30 cellular contexts compared by ENCODE assay signal in the genomic region with DNA sequence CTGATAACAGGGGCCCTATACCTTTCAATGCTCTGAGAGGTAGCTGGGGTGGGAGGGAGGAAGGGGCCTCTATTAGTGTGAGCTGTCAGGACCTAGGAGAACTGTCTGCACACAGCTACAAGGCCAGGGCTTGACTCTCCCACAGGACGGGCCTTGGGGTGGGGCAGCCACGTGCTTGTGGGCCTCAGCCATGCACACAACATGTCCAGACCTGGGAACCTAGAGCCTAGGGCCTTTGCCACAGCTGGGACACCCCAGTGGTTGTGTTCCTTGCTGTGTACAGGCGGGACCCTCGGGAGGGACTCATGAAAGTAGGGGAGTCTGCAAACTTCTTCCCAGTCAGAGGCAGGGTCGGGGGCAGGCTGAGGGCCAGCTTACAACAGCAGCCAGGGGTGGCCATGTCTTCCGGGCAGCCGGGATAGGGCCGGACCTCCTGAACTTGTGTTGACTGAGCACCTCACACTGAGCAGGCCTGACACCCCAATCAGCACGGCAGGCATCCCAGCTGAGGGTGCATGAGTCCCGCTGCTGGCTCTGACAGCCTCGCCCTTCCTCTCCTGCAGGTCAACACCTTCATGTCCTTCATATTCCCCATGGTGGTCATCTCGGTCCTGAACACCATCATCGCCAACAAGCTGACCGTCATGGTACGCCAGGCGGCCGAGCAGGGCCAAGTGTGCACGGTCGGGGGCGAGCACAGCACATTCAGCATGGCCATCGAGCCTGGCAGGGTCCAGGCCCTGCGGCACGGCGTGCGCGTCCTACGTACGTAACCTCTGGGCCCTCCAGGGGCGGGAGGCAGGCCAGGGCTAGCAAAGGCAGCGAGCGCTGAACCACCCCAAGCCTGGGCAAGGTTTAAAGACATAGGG. TPM values are rescaled to one million over a fixed set of nuclear protein-coding genes. Genes with fewer than 3 reads are reported as not detected.
DNase-seq lines count a peak whose midpoint lies in the region; ATAC-seq, FAIRE-seq and TF ChIP-seq lines count a peak whose summit lies in the region.
"Had no signal": no experiment of that assay in that cellular context is flagged by ENCODE, and none has a peak within 500 bp of the region (broad histone marks: within the 10 kb centered on the region; RNA-seq: fewer than 3 reads in every experiment).

No MANE protein-coding gene starts in this region.

- no peak overlapping the region for H3K27ac Mint-ChIP-seq in chondrocyte (ENCODE audit: unreplicated experiment)
- H3K27ac Mint-ChIP-seq in stimulated activated naive CD8-positive, alpha-beta T cell treated with anti-CD3 and anti-CD28 coated beads, Interleukin-15, amount 100 ng/mL, for 72 hours = no peak overlapping the region
- H3K27ac Mint-ChIP-seq: activated CD4-positive, alpha-beta memory T cell treated with anti-CD3 and anti-CD28 coated beads, Interleukin-2, amount 10 ng/mL, durations not matched to agents 7 days and 5 days; CD4-positive, alpha-beta memory T cell; immature natural killer cell; stimulated activated naive B cell treated with anti-CD40 and anti-IgM and Interleukin-4, amounts not matched to agents 10 μg/mL and 1 μg/mL and 100 μg/mL, for 72 hours had no signal

- H3K9ac ChIP-seq in kidney (ENCODE audit: low read length in 2 of 2) = no peak overlapping the region

- H3K4me1 ChIP-seq in kidney (ENCODE audit: control insufficient read depth in 1 of 2, insufficient read depth in 1 of 2, low read depth in 1 of 2, low read length in 2 of 2) = peaks cover 0 to 2% of the 10 kb centered on the region in 2 donors

- H3K27ac ChIP-seq in kidney (ENCODE audit: low read depth in 2 of 2, low read length in 2 of 2) = no peak overlapping the region
- H3K27ac ChIP-seq: A549 had no signal

- ATAC-seq in stimulated activated naive CD8-positive, alpha-beta T cell treated with anti-CD3 and anti-CD28 coated beads, Interleukin-15, amount 100 ng/mL, for 72 hours = peak; percentile 45
- ATAC-seq: gastroesophageal sphincter; GM12878; naive thymus-derived CD8-positive, alpha-beta T cell; SK-N-SH treated with all-trans-retinoic acid at 6 μM for 48 hours; stimulated activated naive B cell treated with anti-CD40 and anti-IgM and Interleukin-4, amounts not matched to agents 10 μg/mL and 1 μg/mL and 100 μg/mL, for 72 hours had no signal

- DNase-seq in activated effector memory CD4-positive, alpha-beta T cell treated with anti-CD3 and anti-CD28 coated beads, Interleukin-2, amount 50 U/mL, for 16 hours = peak; percentile 58
- no peak for DNase-seq in activated effector memory CD4-positive, alpha-beta T cell treated with Interleukin-2 at 50 U/mL for 16 hours
- peak; percentile 86 for DNase-seq in chondrocyte (ENCODE audit: low spot score)
- peak; percentile 55 for DNase-seq in kidney
- no peak for DNase-seq in stimulated activated naive CD8-positive, alpha-beta T cell treated with anti-CD3 and anti-CD28 coated beads, Interleukin-15, amount 100 ng/mL, for 72 hours
- no peak for DNase-seq in GM19238 (ENCODE audit: insufficient read length, low spot score)
- no peak for DNase-seq in RCC 7860 (ENCODE audit: low spot score)
- no peak for DNase-seq in SIG-M5 treated with dmso at 0.1 percent for 504 hours (lab: John Stamatoyannopoulos, UW; ENCODE audit: unreplicated experiment)
- DNase-seq: activated CD4-positive, alpha-beta memory T cell treated with anti-CD3 and anti-CD28 coated beads, Interleukin-2, amount 10 ng/mL, durations not matched to agents 7 days and 5 days; activated CD4-positive, alpha-beta T cell treated with anti-CD3 and anti-CD28 coated beads for 1 hour; activated gamma-delta T cell; AML-193; CD4-positive, alpha-beta memory T cell; hypothalamus; immature natural killer cell; NCI-H1092 treated with DMSO at 0.1 percent for 48 hours; NCI-H187 treated with DMSO at 0.1 percent for 48 hours; NCI-H2227 treated with DMSO at 0.1 percent for 48 hours; NCI-H748 treated with DMSO at 0.1 percent for 48 hours; RPMI8226; stimulated activated CD4-positive, alpha-beta T cell treated with anti-CD3 and anti-CD28 coated beads, Interleukin-12 subunit alpha, Interleukin-12 subunit beta, amount 100 ng/mL, for 4 hours; stimulated activated CD4-positive, alpha-beta T cell treated with anti-CD3 and anti-CD28 coated beads, Interleukin-4, amount 100 ng/mL, for 24 hours; stimulated activated naive B cell treated with anti-CD40 and anti-IgM and Interleukin-4, amounts not matched to agents 10 μg/mL and 1 μg/mL and 100 μg/mL, for 72 hours had no signal

- H3K4me3 ChIP-seq in kidney (ENCODE audit: low read length in 2 of 2) = no peak overlapping the region
- H3K4me3 ChIP-seq: A549, gastroesophageal sphincter, GM12878 had no signal

- intact Hi-C loops in kidney (cut with DNase I) = no loop called here

- H3K36me3 ChIP-seq in kidney (ENCODE audit: control insufficient read depth in 1 of 2, insufficient read depth in 2 of 2, low read length in 2 of 2) = no peaks in the 10 kb centered on the region
- H3K36me3 ChIP-seq: gastroesophageal sphincter had no signal

- H3K9me3 ChIP-seq in kidney (ENCODE audit: control insufficient read depth in 1 of 2, low read length in 2 of 2) = peaks cover 0 to 3% of the 10 kb centered on the region in 2 donors
- H3K9me3 ChIP-seq: A549 had no signal

- FAIRE-seq in kidney (lab: Jason Lieb, UNC) (no peak), RCC 7860 (lab: Jason Lieb, UNC) (no peak)
- FAIRE-seq: A549, endometrium, GM12878 had no signal

- TF ChIP-seq CTCF in chondrocyte (IDR thresholded peaks at IDR 0.05) (no peak), kidney (IDR thresholded peaks at IDR 0.05; ENCODE audit: borderline replicate concordance, extremely low read depth, insufficient read depth) (no peak)

- no peaks in the 10 kb centered on the region for H3K4me1 Mint-ChIP-seq in chondrocyte (ENCODE audit: low read depth)
- H3K4me1 Mint-ChIP-seq in stimulated activated naive CD8-positive, alpha-beta T cell treated with anti-CD3 and anti-CD28 coated beads, Interleukin-15, amount 100 ng/mL, for 72 hours = peaks cover 5% of the 10 kb centered on the region
- H3K4me1 Mint-ChIP-seq: activated CD4-positive, alpha-beta memory T cell treated with anti-CD3 and anti-CD28 coated beads, Interleukin-2, amount 10 ng/mL, durations not matched to agents 7 days and 5 days; central memory CD8-positive, alpha-beta T cell; immature natural killer cell; stimulated activated naive B cell treated with anti-CD40 and anti-IgM and Interleukin-4, amounts not matched to agents 10 μg/mL and 1 μg/mL and 100 μg/mL, for 72 hours had no signal

- H3K4me3 Mint-ChIP-seq in chondrocyte (ENCODE audit: unreplicated experiment) = no peak overlapping the region
- H3K4me3 Mint-ChIP-seq in stimulated activated naive CD8-positive, alpha-beta T cell treated with anti-CD3 and anti-CD28 coated beads, Interleukin-15, amount 100 ng/mL, for 72 hours = no peak overlapping the region
- H3K4me3 Mint-ChIP-seq: activated CD4-positive, alpha-beta memory T cell treated with anti-CD3 and anti-CD28 coated beads, Interleukin-2, amount 10 ng/mL, durations not matched to agents 7 days and 5 days; CD4-positive, alpha-beta memory T cell; central memory CD8-positive, alpha-beta T cell; immature natural killer cell; stimulated activated naive B cell treated with anti-CD40 and anti-IgM and Interleukin-4, amounts not matched to agents 10 μg/mL and 1 μg/mL and 100 μg/mL, for 72 hours had no signal

- H3K27me3 Mint-ChIP-seq in chondrocyte (ENCODE audit: low read depth) = peaks cover 22% of the 10 kb centered on the region
- H3K27me3 Mint-ChIP-seq in stimulated activated naive CD8-positive, alpha-beta T cell treated with anti-CD3 and anti-CD28 coated beads, Interleukin-15, amount 100 ng/mL, for 72 hours = peaks cover 58% of the 10 kb centered on the region

- peaks cover 2% of the 10 kb centered on the region for H3K36me3 Mint-ChIP-seq in chondrocyte (ENCODE audit: low read depth)
- H3K36me3 Mint-ChIP-seq: CD4-positive, alpha-beta memory T cell; immature natural killer cell; naive thymus-derived CD8-positive, alpha-beta T cell; stimulated activated naive B cell treated with anti-CD40 and anti-IgM and Interleukin-4, amounts not matched to agents 10 μg/mL and 1 μg/mL and 100 μg/mL, for 72 hours had no signal

- peaks cover 8% of the 10 kb centered on the region for H3K9me3 Mint-ChIP-seq in chondrocyte (ENCODE audit: low read depth)
- no peaks in the 10 kb centered on the region for H3K9me3 Mint-ChIP-seq in stimulated activated naive CD8-positive, alpha-beta T cell treated with anti-CD3 and anti-CD28 coated beads, Interleukin-15, amount 100 ng/mL, for 72 hours
- H3K9me3 Mint-ChIP-seq: activated CD4-positive, alpha-beta memory T cell treated with anti-CD3 and anti-CD28 coated beads, Interleukin-2, amount 10 ng/mL, durations not matched to agents 7 days and 5 days; CD4-positive, alpha-beta memory T cell; central memory CD8-positive, alpha-beta T cell; immature natural killer cell; naive thymus-derived CD8-positive, alpha-beta T cell; stimulated activated naive B cell treated with anti-CD40 and anti-IgM and Interleukin-4, amounts not matched to agents 10 μg/mL and 1 μg/mL and 100 μg/mL, for 72 hours had no signal

RNA-seq across cellular contexts. Expression of gene MRGBP, which starts 41.9 kb away (rescaled TPM):
- total RNA-seq in chondrocyte = 9.5 to 10.4 TPM (median 10.3 TPM) in 3 replicates
- 7.6 TPM for total RNA-seq in kidney
- 9.0 TPM for polyA plus RNA-seq in kidney (ENCODE audit: insufficient read depth, low read depth, low replicate concordance)

RNA-seq across cellular contexts. Expression of gene NTSR1, which starts 45.7 kb away (rescaled TPM):
- 0.10 TPM in 1 of 3 replicates, not detected in the others for total RNA-seq in chondrocyte
- 0.09 TPM for total RNA-seq in kidney
- not detected for polyA plus RNA-seq in kidney (ENCODE audit: insufficient read depth, low read depth, low replicate concordance)
- total RNA-seq: activated CD4-positive, alpha-beta memory T cell treated with anti-CD3 and anti-CD28 coated beads, Interleukin-2, amount 10 ng/mL, durations not matched to agents 7 days and 5 days; GM12878; naive thymus-derived CD8-positive, alpha-beta T cell had no signal
- polyA plus RNA-seq: CD4-positive, alpha-beta memory T cell; GM12878; immature natural killer cell; naive thymus-derived CD8-positive, alpha-beta T cell had no signal

RNA-seq across cellular contexts. Expression of gene OGFR, which starts 50.3 kb away (rescaled TPM):
- total RNA-seq in chondrocyte (31.5 to 32.2 TPM (median 31.8 TPM) in 3 replicates), kidney (46.8 TPM)
- 33.7 TPM for polyA plus RNA-seq in kidney (ENCODE audit: insufficient read depth, low read depth, low replicate concordance)

Comparison
In these comparisons a context has a peak if more than half of its experiments do, and no peak if none do; other contexts are left out.
1. DNase-seq: peak in activated effector memory CD4-positive, alpha-beta T cell treated with anti-CD3 and anti-CD28 coated beads, Interleukin-2, amount 50 U/mL, for 16 hours (single experiment), chondrocyte (single experiment) and kidney (single experiment); none in activated effector memory CD4-positive, alpha-beta T cell treated with Interleukin-2 at 50 U/mL for 16 hours (single experiment), stimulated activated naive CD8-positive, alpha-beta T cell treated with anti-CD3 and anti-CD28 coated beads, Interleukin-15, amount 100 ng/mL, for 72 hours (0 of 2), GM19238 (single experiment), RCC 7860 (single experiment) and SIG-M5 treated with dmso at 0.1 percent for 504 hours (single experiment).